1 cellular context compared by ENCODE assay signal in genomic region chr16:11452298-11452697, GRCh38.
TF ChIP-seq lines count a peak whose summit lies in the region.

No MANE protein-coding gene starts in this region.

TF ChIP-seq in H1, 55 proteins besides CTCF, POLR2A, EP300 and RAD21 (continued from another document):
- no peak for TF ChIP-seq CHD7 (IDR thresholded peaks at IDR 0.05; ENCODE audit: insufficient replicate concordance, low read length)
- TF ChIP-seq NRF1 (IDR thresholded peaks at IDR 0.05; ENCODE audit: low read depth, low read length), result no peak
- TF ChIP-seq TAF1 (IDR thresholded peaks at IDR 0.05; ENCODE audit: low read depth, low read length), result no peak
- no peak for TF ChIP-seq ATF2 (IDR thresholded peaks at IDR 0.05; ENCODE audit: low read length)
- TF ChIP-seq EZH2 (IDR thresholded peaks at IDR 0.05; ENCODE audit: low read depth, low read length, severe bottlenecking), result no peak
- no peak for TF ChIP-seq SIRT6 (IDR thresholded peaks at IDR 0.05; ENCODE audit: low read length)
- no peak for TF ChIP-seq GABPA (IDR thresholded peaks at IDR 0.05; ENCODE audit: borderline replicate concordance, insufficient read depth, low read length)
TF ChIP-seq in H1: peak in this region for 0.
